ENCODE assay signal across 8 cellular contexts in genomic region chr3:97821810-97822775, GRCh38. TPM values are rescaled to one million over a fixed set of nuclear protein-coding genes. Genes with fewer than 3 reads are reported as not detected.
DNase-seq lines count a peak whose midpoint lies in the region; ATAC-seq, FAIRE-seq and TF ChIP-seq lines count a peak whose summit lies in the region.

CRYBG3 (plus strand) TSS chr3:97822011; CDS start chr3:97822207, 196 bp downstream.

- H3K36me3 ChIP-seq in ES-I3 (ENCODE audit: insufficient read depth, low read length) (no peaks in the 10 kb centered on the region), GM23338 (ENCODE audit: insufficient read depth) (no peaks in the 10 kb centered on the region), SJSA1 (peaks cover 7% of the 10 kb centered on the region), neutrophil (no peaks in the 10 kb centered on the region)

- 0 out of 2 replicates have a peak, but pooled peaks cover 3% of the 10 kb centered on the region for H3F3A ChIP-seq in GM23338 (replicated peaks; ENCODE audit: low read depth)

- H3K79me2 ChIP-seq in GM23338 (replicated peaks; ENCODE audit: insufficient read depth) = peaks cover 28% of the 10 kb centered on the region

- no peaks in the 10 kb centered on the region for H4K20me1 ChIP-seq in GM23338 (replicated peaks; ENCODE audit: insufficient read depth)

- H3K4me2 ChIP-seq in GM23338 = peak within 1 kb of the TSS; percentile 99

- peaks cover 31% of the 10 kb centered on the region for H3K27me3 ChIP-seq in GM23338 (ENCODE audit: insufficient read depth)
- no peaks in the 10 kb centered on the region for H3K27me3 ChIP-seq in SJSA1 (replicated peaks)
- peaks cover 99% of the 10 kb centered on the region for H3K27me3 ChIP-seq in neutrophil

- H3K9me3 ChIP-seq in ES-I3 (ENCODE audit: control insufficient read depth, insufficient read depth, low read length) (no peaks in the 10 kb centered on the region), SJSA1 (replicated peaks) (no peaks in the 10 kb centered on the region), neutrophil (no peaks in the 10 kb centered on the region)

- H3K27me3 Mint-ChIP-seq in GM23338 (ENCODE audit: insufficient read depth, low read depth, poor library complexity) = peaks cover 21% of the 10 kb centered on the region

- peaks cover 18% of the 10 kb centered on the region for H3K4me1 Mint-ChIP-seq in GM23338

- H3K4me3 Mint-ChIP-seq in GM23338 = peak within 1 kb of the TSS; percentile 99

- H3K27ac ChIP-seq in GM23338 (ENCODE audit: low read depth) (no peak within 1 kb of the TSS), SJSA1 (peak within 1 kb of the TSS; percentile 31; the same call in 1 of the 2 replicates), neutrophil (peak within 1 kb of the TSS; percentile 4)

- peak within 1 kb of the TSS; percentile 79 for H3K4me3 ChIP-seq in GM23338
- peak within 1 kb of the TSS; percentile 74 for H3K4me3 ChIP-seq in SJSA1
- H3K4me3 ChIP-seq in neutrophil (ENCODE audit: low read depth in 1 of 2, low read length in 1 of 2) = peak within 1 kb of the TSS; percentile 62 to 67

- H3K9ac ChIP-seq in ES-I3 (ENCODE audit: low read depth, low read length) = peak within 1 kb of the TSS; percentile 93

- ATAC-seq in GM23338 = peak; percentile 94

- H3K9me2 ChIP-seq in GM23338 (ENCODE audit: insufficient read depth) = no peaks in the 10 kb centered on the region

- H3K9me3 Mint-ChIP-seq in GM23338 = no peaks in the 10 kb centered on the region; the same call in 2 of the 3 replicates

- 0 out of 2 replicates have a peak, but pooled peaks cover 4% of the 10 kb centered on the region for H3K4me1 ChIP-seq in ES-I3 (ENCODE audit: insufficient read depth, low read length)
- H3K4me1 ChIP-seq in GM23338 (ENCODE audit: insufficient read depth) = peaks cover 18% of the 10 kb centered on the region; the same call in 1 of the 2 replicates
- H3K4me1 ChIP-seq in SJSA1 (replicated peaks) = peaks cover 8% of the 10 kb centered on the region; the same call in 1 of the 2 replicates
- peaks cover 14 to 17% of the 10 kb centered on the region in 2 experiments for H3K4me1 ChIP-seq in neutrophil (ENCODE audit: control insufficient read depth in 1 of 2, insufficient read depth in 1 of 2, low read depth in 1 of 2, low read length in 1 of 2)

- H2AFZ ChIP-seq in GM23338 = peak within 1 kb of the TSS; percentile 99

- FAIRE-seq in frontal cortex (lab: Jason Lieb, UNC) = no peak

- H3K36me3 Mint-ChIP-seq in GM23338 (ENCODE audit: low read depth) = no peaks in the 10 kb centered on the region; the same call in 2 of the 3 replicates

- peak; percentile 87 for DNase-seq in GM23338 (ENCODE audit: low spot score)
- peak; percentile 81 for DNase-seq in Kasumi-1 (lab: John Stamatoyannopoulos, UW)
- peak; percentile 67 to 80 for DNase-seq in SJSA1 (ENCODE audit: low read depth in 1 of 2, low spot score in 2 of 2)
- DNase-seq in activated naive CD4-positive, alpha-beta T cell treated with Interleukin-2 at 50 U/mL for 16 hours = peak; percentile 86
- DNase-seq in frontal cortex (ENCODE audit: low spot score in 2 of 2) = peak; percentile 83 to 88

- TF ChIP-seq CTCF in GM23338 (conservative IDR thresholded peaks at IDR 0.05; ENCODE audit: low read depth in 2 of 2) (peak; percentile 31 to 37; a peak in 3 of 4 replicates), neutrophil (IDR thresholded peaks at IDR 0.05) (no peak), subcutaneous adipose tissue (IDR thresholded peaks at IDR 0.05; ENCODE audit: low read depth) (no peak)

- no peak within 1 kb of the TSS for H3K27ac Mint-ChIP-seq in GM23338

TF ChIP-seq in GM23338, 12 proteins besides CTCF, POLR2A, EP300 and RAD21 (continues in another document):
- no peak for TF ChIP-seq REST (IDR thresholded peaks at IDR 0.05; ENCODE audit: unreplicated experiment)
- no peak for TF ChIP-seq ZNF114 (CRISPR knock-in tag; IDR thresholded peaks at IDR 0.05)
- no peak for TF ChIP-seq ETS1 (IDR thresholded peaks at IDR 0.05)
- no peak for TF ChIP-seq EZH2 (IDR thresholded peaks at IDR 0.05; ENCODE audit: low read depth, unreplicated experiment)

RNA-seq across cellular contexts. Expression of gene CRYBG3, which starts in this region (rescaled TPM):
- 6.3 and 8.9 TPM in 2 replicates for total RNA-seq in GM23338 (2014; rRNA removed; shearing (Covaris generic))
- 1.9 and 2.3 TPM in 2 replicates for polyA plus RNA-seq in GM23338 (2016; fragmentation: Nextera tagmentation; extraction: Ambion mirVana)
- 12.1 and 12.7 TPM in 2 replicates for total RNA-seq in SJSA1 (2014; rRNA removed; shearing (Covaris generic))
- 4.9 TPM for total RNA-seq in frontal cortex
- 10 to 100 TPM; 42.3 to 52.0 (median 47.7) TPM for total RNA-seq in subcutaneous adipose tissue

Comparison
In these comparisons a context has a peak if more than half of its experiments do, and no peak if none do; other contexts are left out.
1. CTCF ChIP-seq: peak in GM23338 (2 of 2); none in neutrophil (single experiment) and subcutaneous adipose tissue (single experiment).
2. Peak in every context shown above with its lines, with median percentiles within 50 percentile points of each other: DNase-seq and H3K4me3 ChIP-seq.